ENCODE assay signal across 8 cellular contexts in the genomic region with DNA sequence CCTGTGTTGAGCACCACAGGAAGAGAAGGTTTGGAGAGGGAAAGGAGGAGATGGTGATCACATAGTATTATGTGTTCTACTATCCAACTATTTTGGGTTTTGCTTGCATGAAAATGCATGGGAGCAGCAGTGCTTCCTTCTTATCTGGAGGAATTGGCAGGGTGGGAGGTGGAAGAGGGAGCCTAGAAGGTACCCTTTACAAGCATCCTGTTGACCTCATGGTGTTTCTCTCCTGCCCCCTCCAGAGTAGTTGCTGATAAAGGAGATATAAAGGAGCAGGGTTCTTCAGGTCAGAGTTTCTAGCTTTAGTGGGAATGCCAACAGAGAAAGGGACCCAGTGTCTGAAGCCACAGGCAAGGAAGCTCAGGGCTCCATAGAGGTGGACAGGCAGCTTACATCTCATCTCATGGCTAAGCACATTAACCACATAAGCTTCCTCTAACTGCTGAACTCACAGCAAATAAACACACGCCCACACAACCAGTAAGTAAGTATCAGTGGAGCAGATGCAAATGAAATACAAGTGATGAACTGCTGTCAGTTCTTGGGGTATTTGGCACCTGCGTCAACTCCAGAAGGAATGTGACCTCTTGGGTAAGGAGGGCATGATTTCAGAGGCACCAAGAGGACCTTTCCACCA.
DNase-seq lines count a peak whose midpoint lies in the region; ATAC-seq lines count a peak whose summit lies in the region.

No MANE protein-coding gene starts in this region.

- no peaks in the 10 kb centered on the region for H3K27me3 Mint-ChIP-seq in naive thymus-derived CD8-positive, alpha-beta T cell

- H3K4me3 Mint-ChIP-seq in naive thymus-derived CD8-positive, alpha-beta T cell = peak overlapping the region in 9 of 10 donors; percentile 8 to 56 (median 34)

- intact Hi-C loops in left ventricle myocardium superior (cut with micrococcal nuclease) = no loop called here

- peaks cover 0 to 19% (median 8%) of the 10 kb centered on the region in 9 donors for H3K9me3 Mint-ChIP-seq in naive thymus-derived CD8-positive, alpha-beta T cell

- DNase-seq in RKO (ENCODE audit: low spot score) (peak; percentile 32), left ventricle myocardium superior (no peak), middle frontal gyrus (ENCODE audit: extremely low spot score, low spot score) (no peak), DMS 273 treated with DMSO at 0.1 percent for 48 hours (lab: John Stamatoyannopoulos, UW) (no peak), NCI-H345 (lab: John Stamatoyannopoulos, UW) (no peak)
- peak in 2 of 10 donors; percentile 9 to 24 for DNase-seq in naive thymus-derived CD8-positive, alpha-beta T cell

- POLR2A ChIA-PET in naive thymus-derived CD8-positive, alpha-beta T cell (lab: Charles Lee) = interaction anchor here (1.0 kb wide), 1 partner anchor 378 kb away, joined by 3 read pairs; no protein-coding TSS in a partner anchor

- peak overlapping the region in 8 of 10 donors; percentile 2 to 67 (median 37) for H3K27ac Mint-ChIP-seq in naive thymus-derived CD8-positive, alpha-beta T cell

- H3K36me3 Mint-ChIP-seq in naive thymus-derived CD8-positive, alpha-beta T cell = peaks cover 2 to 19% (median 11%) of the 10 kb centered on the region in 3 donors

- peaks cover 41 to 56% (median 47%) of the 10 kb centered on the region in 4 donors for H3K4me1 Mint-ChIP-seq in naive thymus-derived CD8-positive, alpha-beta T cell

- peak; percentile 97 for ATAC-seq in GM18868 (IDR thresholded peaks at IDR 0.05; ENCODE audit: unreplicated experiment)
- ATAC-seq in HG02759 (IDR thresholded peaks at IDR 0.05; ENCODE audit: unreplicated experiment) = peak; percentile 97
- ATAC-seq in naive thymus-derived CD8-positive, alpha-beta T cell = peak; percentile 41 to 77
- no peak for ATAC-seq in left ventricle myocardium superior
